In the genomic region with DNA sequence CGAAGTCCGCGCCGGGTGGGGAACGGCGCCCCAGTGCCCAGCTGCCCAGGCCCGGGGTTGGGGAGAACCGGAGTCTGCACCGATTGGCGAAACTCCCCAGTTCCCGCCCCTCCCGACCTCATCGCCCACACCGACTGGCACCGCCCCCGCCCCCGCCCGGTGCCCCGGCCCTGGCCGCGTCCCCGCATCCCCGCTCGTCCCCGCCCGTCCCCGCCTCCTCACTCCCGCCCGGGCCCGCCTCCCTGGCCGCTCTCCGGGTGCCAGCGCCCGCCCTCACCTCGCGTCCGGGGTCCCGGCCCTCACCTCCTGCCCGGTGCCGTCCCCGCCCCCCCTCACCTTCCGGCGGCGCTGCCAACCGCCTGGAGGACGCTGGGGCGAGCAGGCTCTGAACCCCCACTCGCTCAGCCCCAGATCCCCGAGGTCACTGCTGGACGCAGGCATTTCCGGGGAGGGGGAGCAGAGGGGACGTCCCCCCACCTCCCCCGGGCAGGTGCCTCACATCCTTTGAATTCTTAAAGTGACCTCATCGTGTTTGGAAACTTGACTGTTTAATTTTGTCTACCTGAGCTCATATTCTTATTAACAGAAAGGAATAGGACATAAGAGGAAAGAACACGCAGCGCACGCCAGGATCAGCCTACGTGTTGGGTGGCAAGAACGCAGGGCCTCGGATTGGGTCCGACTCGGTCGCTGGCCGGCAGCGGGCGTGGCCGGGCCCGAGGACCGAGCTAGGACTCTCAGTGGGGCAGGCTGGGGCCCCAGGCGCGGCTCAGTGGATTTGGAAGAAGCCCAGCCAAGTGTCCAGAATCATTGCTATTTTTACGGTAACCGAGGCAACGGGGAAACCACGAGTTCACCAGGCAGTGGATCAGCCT, we compare ENCODE assay signal across 1 cellular context.
A peak's percentile ranks its signal among the peaks of the same experiment; 100 is the strongest.
TF ChIP-seq lines count a peak whose summit lies in the region.

A gene with protein sequence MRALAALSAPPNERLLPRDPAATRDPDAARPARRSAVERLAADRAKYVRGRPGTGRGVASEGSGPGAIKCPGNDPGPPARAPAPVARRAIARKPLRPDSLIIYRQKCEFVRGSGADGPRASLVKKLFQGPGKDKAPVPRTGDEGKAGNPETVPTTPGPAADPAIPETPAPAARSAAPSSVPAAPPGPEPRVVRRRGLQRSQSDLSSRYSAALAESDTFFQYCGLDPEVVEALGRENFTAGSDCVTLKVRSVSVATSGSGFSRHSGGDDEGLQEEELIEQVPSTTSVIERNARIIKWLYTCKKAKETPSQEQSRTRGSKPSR (minus strand): TSS at position 35 of the 875 bp plus-strand sequence. CDS start 120 bp downstream, outside the sequence.

TF ChIP-seq in HEK293, 187 proteins besides CTCF, POLR2A, EP300 and RAD21 (continued from another document and continues in another):
- TF ChIP-seq ZNF23 (tag by site-specific recombination; IDR thresholded peaks at IDR 0.05; ENCODE audit: borderline replicate concordance): no peak
- no peak for TF ChIP-seq ZNF513 (tag by site-specific recombination; IDR thresholded peaks at IDR 0.05)
- no peak for TF ChIP-seq ZNF555 (tag by site-specific recombination; conservative IDR thresholded peaks at IDR 0.05)
- no peak for TF ChIP-seq ZNF426 (tag by site-specific recombination; IDR thresholded peaks at IDR 0.05)
- peak; percentile 16; the same call in 1 of the 2 replicates for TF ChIP-seq SP7 (tag by site-specific recombination; IDR thresholded peaks at IDR 0.05)
- TF ChIP-seq ZBTB26 (tag by site-specific recombination; optimal IDR thresholded peaks at IDR 0.05): peak; percentile 65
- 0 out of 2 replicates have a peak, but pooled peaks have one; percentile 29 for TF ChIP-seq ZNF629 (tag by site-specific recombination; IDR thresholded peaks at IDR 0.05)
- TF ChIP-seq ZFHX2 (tag by site-specific recombination; conservative IDR thresholded peaks at IDR 0.05): 0 out of 2 replicates have a peak, but pooled peaks have one; percentile 34
- TF ChIP-seq, protein P1, sequence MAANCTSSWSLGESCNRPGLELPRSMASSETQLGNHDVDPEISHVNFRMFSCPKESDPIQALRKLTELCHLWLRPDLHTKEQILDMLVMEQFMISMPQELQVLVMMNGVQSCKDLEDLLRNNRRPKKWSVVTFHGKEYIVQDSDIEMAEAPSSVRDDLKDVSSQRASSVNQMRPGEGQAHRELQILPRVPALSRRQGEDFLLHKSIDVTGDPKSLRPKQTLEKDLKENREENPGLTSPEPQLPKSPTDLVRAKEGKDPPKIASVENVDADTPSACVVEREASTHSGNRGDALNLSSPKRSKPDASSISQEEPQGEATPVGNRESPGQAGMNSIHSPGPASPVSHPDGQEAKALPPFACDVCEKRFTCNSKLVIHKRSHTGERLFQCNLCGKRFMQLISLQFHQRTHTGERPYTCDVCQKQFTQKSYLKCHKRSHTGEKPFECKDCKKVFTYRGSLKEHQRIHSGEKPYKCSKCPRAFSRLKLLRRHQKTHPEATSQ (tag by site-specific recombination; IDR thresholded peaks at IDR 0.05): no peak
- TF ChIP-seq, protein P2, sequence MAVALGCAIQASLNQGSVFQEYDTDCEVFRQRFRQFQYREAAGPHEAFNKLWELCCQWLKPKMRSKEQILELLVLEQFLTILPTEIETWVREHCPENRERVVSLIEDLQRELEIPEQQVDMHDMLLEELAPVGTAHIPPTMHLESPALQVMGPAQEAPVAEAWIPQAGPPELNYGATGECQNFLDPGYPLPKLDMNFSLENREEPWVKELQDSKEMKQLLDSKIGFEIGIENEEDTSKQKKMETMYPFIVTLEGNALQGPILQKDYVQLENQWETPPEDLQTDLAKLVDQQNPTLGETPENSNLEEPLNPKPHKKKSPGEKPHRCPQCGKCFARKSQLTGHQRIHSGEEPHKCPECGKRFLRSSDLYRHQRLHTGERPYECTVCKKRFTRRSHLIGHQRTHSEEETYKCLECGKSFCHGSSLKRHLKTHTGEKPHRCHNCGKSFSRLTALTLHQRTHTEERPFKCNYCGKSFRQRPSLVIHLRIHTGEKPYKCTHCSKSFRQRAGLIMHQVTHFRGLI (tag by site-specific recombination; IDR thresholded peaks at IDR 0.05): no peak
- no peak for TF ChIP-seq ZNF324 (tag by site-specific recombination; IDR thresholded peaks at IDR 0.05)
- no peak for TF ChIP-seq ZNF768 (tag by site-specific recombination; IDR thresholded peaks at IDR 0.05)
- TF ChIP-seq, protein P3, sequence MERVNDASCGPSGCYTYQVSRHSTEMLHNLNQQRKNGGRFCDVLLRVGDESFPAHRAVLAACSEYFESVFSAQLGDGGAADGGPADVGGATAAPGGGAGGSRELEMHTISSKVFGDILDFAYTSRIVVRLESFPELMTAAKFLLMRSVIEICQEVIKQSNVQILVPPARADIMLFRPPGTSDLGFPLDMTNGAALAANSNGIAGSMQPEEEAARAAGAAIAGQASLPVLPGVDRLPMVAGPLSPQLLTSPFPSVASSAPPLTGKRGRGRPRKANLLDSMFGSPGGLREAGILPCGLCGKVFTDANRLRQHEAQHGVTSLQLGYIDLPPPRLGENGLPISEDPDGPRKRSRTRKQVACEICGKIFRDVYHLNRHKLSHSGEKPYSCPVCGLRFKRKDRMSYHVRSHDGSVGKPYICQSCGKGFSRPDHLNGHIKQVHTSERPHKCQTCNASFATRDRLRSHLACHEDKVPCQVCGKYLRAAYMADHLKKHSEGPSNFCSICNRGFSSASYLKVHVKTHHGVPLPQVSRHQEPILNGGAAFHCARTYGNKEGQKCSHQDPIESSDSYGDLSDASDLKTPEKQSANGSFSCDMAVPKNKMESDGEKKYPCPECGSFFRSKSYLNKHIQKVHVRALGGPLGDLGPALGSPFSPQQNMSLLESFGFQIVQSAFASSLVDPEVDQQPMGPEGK (tag by site-specific recombination; IDR thresholded peaks at IDR 0.05): peak; percentile 79
- no peak for TF ChIP-seq ZNF791 (tag by site-specific recombination; IDR thresholded peaks at IDR 0.05)
- TF ChIP-seq PRDM6 (tag by site-specific recombination; IDR thresholded peaks at IDR 0.05): no peak
- peak; percentile 73 for TF ChIP-seq ZBTB17 (tag by site-specific recombination; IDR thresholded peaks at IDR 0.05)
- no peak for TF ChIP-seq ZNF366 (tag by site-specific recombination; conservative IDR thresholded peaks at IDR 0.05)
- no peak for TF ChIP-seq PRDM2 (tag by site-specific recombination; IDR thresholded peaks at IDR 0.05; ENCODE audit: borderline replicate concordance)
- no peak for TF ChIP-seq IKZF3 (tag by site-specific recombination; IDR thresholded peaks at IDR 0.05)
- no peak for TF ChIP-seq ZBTB49 (tag by site-specific recombination; IDR thresholded peaks at IDR 0.05; ENCODE audit: low read depth)
- peak; percentile 35; the same call in 1 of the 2 replicates for TF ChIP-seq ATF2 (tag by site-specific recombination; IDR thresholded peaks at IDR 0.05; ENCODE audit: low read depth)
- TF ChIP-seq, protein P4, sequence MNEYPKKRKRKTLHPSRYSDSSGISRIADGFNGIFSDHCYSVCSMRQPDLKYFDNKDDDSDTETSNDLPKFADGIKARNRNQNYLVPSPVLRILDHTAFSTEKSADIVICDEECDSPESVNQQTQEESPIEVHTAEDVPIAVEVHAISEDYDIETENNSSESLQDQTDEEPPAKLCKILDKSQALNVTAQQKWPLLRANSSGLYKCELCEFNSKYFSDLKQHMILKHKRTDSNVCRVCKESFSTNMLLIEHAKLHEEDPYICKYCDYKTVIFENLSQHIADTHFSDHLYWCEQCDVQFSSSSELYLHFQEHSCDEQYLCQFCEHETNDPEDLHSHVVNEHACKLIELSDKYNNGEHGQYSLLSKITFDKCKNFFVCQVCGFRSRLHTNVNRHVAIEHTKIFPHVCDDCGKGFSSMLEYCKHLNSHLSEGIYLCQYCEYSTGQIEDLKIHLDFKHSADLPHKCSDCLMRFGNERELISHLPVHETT (tag by site-specific recombination; IDR thresholded peaks at IDR 0.05): no peak
